In the genomic region with DNA sequence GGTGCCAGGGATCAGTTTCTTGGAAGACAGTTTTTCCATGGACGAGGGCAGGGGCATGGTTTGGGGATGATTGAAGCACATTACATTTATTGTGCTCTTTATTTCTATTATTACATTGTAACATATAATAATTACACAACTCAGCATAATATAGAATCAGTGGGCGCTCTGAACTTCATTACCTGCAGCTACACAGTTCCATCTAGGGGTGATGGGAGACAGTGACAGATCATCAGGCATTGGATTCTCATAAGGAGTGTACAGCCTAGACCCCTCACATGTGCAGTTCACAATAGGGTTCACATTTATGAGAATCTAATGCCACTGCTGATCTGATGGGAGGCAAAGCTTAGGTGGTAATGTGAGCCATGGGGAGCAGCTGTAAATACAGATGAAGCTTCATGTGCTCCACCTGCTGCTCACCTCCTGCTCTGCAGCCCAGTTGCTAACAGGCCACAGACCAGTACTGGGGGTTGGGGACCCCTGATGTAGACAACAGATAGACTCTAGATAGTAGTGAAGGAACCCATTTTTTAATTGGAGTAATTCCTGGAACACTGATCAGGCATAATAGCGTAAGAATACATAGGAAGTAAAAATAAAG, we compare ENCODE assay signal across 11 cellular contexts. TPM values are rescaled to one million over a fixed set of nuclear protein-coding genes. Genes with fewer than 3 reads are reported as not detected.
DNase-seq lines count a peak whose midpoint lies in the region; ATAC-seq and TF ChIP-seq lines count a peak whose summit lies in the region.
"Had no signal": no experiment of that assay in that cellular context is flagged by ENCODE, and none has a peak within 500 bp of the region (broad histone marks: within the 10 kb centered on the region; RNA-seq: fewer than 3 reads in every experiment).

No MANE protein-coding gene starts in this region.

- ATAC-seq in HG03280 (IDR thresholded peaks at IDR 0.05; ENCODE audit: unreplicated experiment): peak; percentile 59
- ATAC-seq in HG03175 (IDR thresholded peaks at IDR 0.05; ENCODE audit: unreplicated experiment): no peak
- ATAC-seq: CD8-positive, alpha-beta T cell had no signal

- peak; percentile 20 for DNase-seq in NCI-H2171 treated with DMSO at 0.1 percent for 48 hours (lab: John Stamatoyannopoulos, UW)
- no peak for DNase-seq in NCI-H2171 (lab: John Stamatoyannopoulos, UW)
- DNase-seq in renal cortical epithelial cell (ENCODE audit: low read depth): peak; percentile 10
- no peak for DNase-seq in NCI-H2196 (lab: John Stamatoyannopoulos, UW; ENCODE audit: unreplicated experiment)
- DNase-seq in GF-D8 (lab: John Stamatoyannopoulos, UW): no peak
- DNase-seq: activated naive CD8-positive, alpha-beta T cell treated with anti-CD3 and anti-CD28 coated beads, Interleukin-2, amount 10 ng/mL, durations not matched to agents 7 days and 5 days; CD8-positive, alpha-beta T cell; nucleus accumbens had no signal

- no peaks in the 10 kb centered on the region for H3K4me1 Mint-ChIP-seq in brain
- H3K4me1 Mint-ChIP-seq: activated naive CD8-positive, alpha-beta T cell treated with anti-CD3 and anti-CD28 coated beads, Interleukin-2, amount 10 ng/mL, durations not matched to agents 7 days and 5 days had no signal

- H3K27ac Mint-ChIP-seq in brain: no peak overlapping the region
- H3K27ac Mint-ChIP-seq: activated naive CD8-positive, alpha-beta T cell treated with anti-CD3 and anti-CD28 coated beads, Interleukin-2, amount 10 ng/mL, durations not matched to agents 7 days and 5 days; CD8-positive, alpha-beta T cell had no signal

- TF ChIP-seq CTCF in brain (conservative IDR thresholded peaks at IDR 0.05): peak; percentile 21 to 30

- H3K36me3 Mint-ChIP-seq in brain: no peaks in the 10 kb centered on the region
- H3K36me3 Mint-ChIP-seq: activated naive CD8-positive, alpha-beta T cell treated with anti-CD3 and anti-CD28 coated beads, Interleukin-2, amount 10 ng/mL, durations not matched to agents 7 days and 5 days; CD8-positive, alpha-beta T cell had no signal

- no peak overlapping the region for H3K4me3 Mint-ChIP-seq in brain
- H3K4me3 Mint-ChIP-seq: activated naive CD8-positive, alpha-beta T cell treated with anti-CD3 and anti-CD28 coated beads, Interleukin-2, amount 10 ng/mL, durations not matched to agents 7 days and 5 days; CD8-positive, alpha-beta T cell had no signal

- H3K27me3 Mint-ChIP-seq in brain: peaks cover 3% of the 10 kb centered on the region

- H3K9me3 Mint-ChIP-seq in brain: no peaks in the 10 kb centered on the region
- H3K9me3 Mint-ChIP-seq: activated naive CD8-positive, alpha-beta T cell treated with anti-CD3 and anti-CD28 coated beads, Interleukin-2, amount 10 ng/mL, durations not matched to agents 7 days and 5 days had no signal

RNA-seq across cellular contexts. Expression of a gene that starts 41.5 kb away (rescaled TPM):
- polyA plus RNA-seq in brain (ENCODE audit: insufficient read depth, low read depth, low replicate concordance): not detected
- total RNA-seq in renal cortical epithelial cell: not detected in 2 replicates
- total RNA-seq: activated naive CD8-positive, alpha-beta T cell treated with anti-CD3 and anti-CD28 coated beads, Interleukin-2, amount 10 ng/mL, durations not matched to agents 7 days and 5 days; CD8-positive, alpha-beta T cell had no signal

Comparison
In these comparisons a context has a peak if more than half of its experiments do, and no peak if none do; other contexts are left out.
1. DNase-seq: peak in NCI-H2171 treated with DMSO at 0.1 percent for 48 hours (single experiment) and renal cortical epithelial cell (single experiment); none in NCI-H2171 (single experiment), NCI-H2196 (single experiment) and GF-D8 (single experiment).